Comparison of ENCODE assay signal across 11 cellular contexts in genomic region chr1:12169442-12170135, GRCh38. TPM values are rescaled to one million over a fixed set of nuclear protein-coding genes. Genes with fewer than 3 reads are reported as not detected.
A peak's percentile ranks its signal among the peaks of the same experiment; 100 is the strongest.
DNase-seq lines count a peak whose midpoint lies in the region; ATAC-seq and TF ChIP-seq lines count a peak whose summit lies in the region.
"Had no signal": no experiment of that assay in that cellular context is flagged by ENCODE, and none has a peak within 500 bp of the region (broad histone marks: within the 10 kb centered on the region; RNA-seq: fewer than 3 reads in every experiment).

No MANE protein-coding gene starts in this region.

- no peaks in the 10 kb centered on the region for H3K27me3 ChIP-seq in left lung
- H3K27me3 ChIP-seq in stomach, result peaks cover 0 to 7% (median 0%) of the 10 kb centered on the region in 3 donors

- H3K27ac ChIP-seq in left lung, result peak overlapping the region; percentile 5 to 94
- H3K27ac ChIP-seq in stomach, result peak overlapping the region; percentile 6 to 93 (median 88)
- H3K27ac ChIP-seq: foreskin keratinocyte had no signal

- intact Hi-C loops in activated CD8-positive, alpha-beta T cell treated with anti-CD3 and anti-CD28 coated beads for 36 hours (cut with micrococcal nuclease), result no loop called here
- intact Hi-C loops in left lung (cut with DNase I) (no loop called here), stomach (cut with DNase I; ENCODE audit: low total_unique reads) (no loop called here), mucosa of descending colon (cut with DNase I, micrococcal nuclease) (no loop called here)

- H3K36me3 ChIP-seq in left lung (peaks cover 0 to 11% of the 10 kb centered on the region in 2 donors), stomach (peaks cover 0 to 5% (median 0%) of the 10 kb centered on the region in 4 donors), mucosa of descending colon (ENCODE audit: low read depth) (no peaks in the 10 kb centered on the region)

- H3K36me3 Mint-ChIP-seq in activated T-cell treated with anti-CD3 and anti-CD28 coated beads, Interleukin-2, amount 50 U/mL, for 72 hours (ENCODE audit: insufficient read depth in 2 of 2), result peaks cover 20 to 22% of the 10 kb centered on the region in 2 donors
- peaks cover 58% of the 10 kb centered on the region for H3K36me3 Mint-ChIP-seq in activated CD8-positive, alpha-beta T cell treated with anti-CD3 and anti-CD28 coated beads for 36 hours (ENCODE audit: low read depth)

- no peak for DNase-seq in activated T-cell treated with anti-CD3 and anti-CD28 coated beads, Interleukin-2, amount 50 U/mL, for 72 hours
- no peak for DNase-seq in activated T-cell treated with anti-CD3 and anti-CD28 coated beads, Interleukin-2, amount 50 U/mL, for 48 hours
- no peak for DNase-seq in activated CD8-positive, alpha-beta T cell treated with anti-CD3 and anti-CD28 coated beads for 36 hours
- DNase-seq in left lung, result peak in 1 of 2 donors; percentile 55
- no peak for DNase-seq in stomach
- DNase-seq in H4 (ENCODE audit: low spot score), result no peak
- DNase-seq in GM10248 (ENCODE audit: extremely low spot score), result no peak
- DNase-seq in mucosa of descending colon, result no peak
- DNase-seq: activated CD4-positive, alpha-beta T cell treated with anti-CD3 and anti-CD28 coated beads, Interleukin-2, amount 50 U/mL, for 4 hours; amniotic stem cell; foreskin keratinocyte had no signal

- peaks cover 82% of the 10 kb centered on the region for H3K4me1 Mint-ChIP-seq in activated T-cell treated with anti-CD3 and anti-CD28 coated beads, Interleukin-2, amount 50 U/mL, for 72 hours (ENCODE audit: low read depth)
- peaks cover 62% of the 10 kb centered on the region for H3K4me1 Mint-ChIP-seq in activated CD8-positive, alpha-beta T cell treated with anti-CD3 and anti-CD28 coated beads for 36 hours (ENCODE audit: low read depth)

- no peak for TF ChIP-seq CTCF in activated CD8-positive, alpha-beta T cell treated with anti-CD3 and anti-CD28 coated beads for 36 hours (IDR thresholded peaks at IDR 0.05)
- TF ChIP-seq CTCF in left lung (IDR thresholded peaks at IDR 0.05) (no peak), stomach (IDR thresholded peaks at IDR 0.05) (no peak), GM10248 (IDR thresholded peaks at IDR 0.05; ENCODE audit: control extremely low read depth, extremely low read depth, low read depth, missing control alignments) (no peak), mucosa of descending colon (IDR thresholded peaks at IDR 0.05) (no peak)

- no peak overlapping the region for H3K27ac Mint-ChIP-seq in activated T-cell treated with anti-CD3 and anti-CD28 coated beads, Interleukin-2, amount 50 U/mL, for 72 hours
- H3K27ac Mint-ChIP-seq in activated CD8-positive, alpha-beta T cell treated with anti-CD3 and anti-CD28 coated beads for 36 hours, result peak overlapping the region; percentile 77

- peaks cover 4% of the 10 kb centered on the region in 2 donors for H3K9me3 Mint-ChIP-seq in activated T-cell treated with anti-CD3 and anti-CD28 coated beads, Interleukin-2, amount 50 U/mL, for 72 hours
- peaks cover 4% of the 10 kb centered on the region for H3K9me3 Mint-ChIP-seq in activated CD8-positive, alpha-beta T cell treated with anti-CD3 and anti-CD28 coated beads for 36 hours

- CTCF ChIA-PET in activated CD8-positive, alpha-beta T cell treated with anti-CD3 and anti-CD28 coated beads for 36 hours (lab: Charles Lee), result interaction anchor here (1.2 to 3.1 kb wide), 3 partner anchors 8 to 60 kb away, joined by 4 to 30 read pairs (median 10); partner anchors contain the start of gene VPS13D
- CTCF ChIA-PET in GM10248 (lab: Yijun Ruan, JAX), result interaction anchor here (1.1 to 2.5 kb wide), 3 partner anchors 17 to 45 kb away, joined by 3 to 8 read pairs (median 4); no protein-coding TSS in a partner anchor

- peak overlapping the region; percentile 71 to 98 for H3K4me3 Mint-ChIP-seq in activated T-cell treated with anti-CD3 and anti-CD28 coated beads, Interleukin-2, amount 50 U/mL, for 72 hours
- H3K4me3 Mint-ChIP-seq in activated CD8-positive, alpha-beta T cell treated with anti-CD3 and anti-CD28 coated beads for 36 hours, result peak overlapping the region; percentile 92

- 69 to 86% (median 77%) methylated on average over 5 to 8 of the region's 8 CpGs for WGBS in stomach, 5 donors

- TF ChIP-seq POLR2A in stomach (IDR thresholded peaks at IDR 0.05), result no peak

- H3K4me1 ChIP-seq in left lung (peaks cover 10 to 90% of the 10 kb centered on the region in 2 donors), stomach (peaks cover 21 to 83% (median 66%) of the 10 kb centered on the region in 4 donors), mucosa of descending colon (ENCODE audit: low read depth) (peaks cover 4% of the 10 kb centered on the region)
- H3K4me1 ChIP-seq: foreskin keratinocyte had no signal

- no peaks in the 10 kb centered on the region for H3K27me3 Mint-ChIP-seq in activated T-cell treated with anti-CD3 and anti-CD28 coated beads, Interleukin-2, amount 50 U/mL, for 72 hours (ENCODE audit: low read depth)
- no peaks in the 10 kb centered on the region for H3K27me3 Mint-ChIP-seq in activated CD8-positive, alpha-beta T cell treated with anti-CD3 and anti-CD28 coated beads for 36 hours

- H3K9me3 ChIP-seq in left lung (no peaks in the 10 kb centered on the region), stomach (no peaks in the 10 kb centered on the region), mucosa of descending colon (no peaks in the 10 kb centered on the region)

- TF ChIP-seq EP300 in stomach (IDR thresholded peaks at IDR 0.05), result no peak

- ATAC-seq in activated T-cell treated with anti-CD3 and anti-CD28 coated beads, Interleukin-2, amount 50 U/mL, for 72 hours (replicated peaks in 1 of 2), result no peak
- no peak for ATAC-seq in activated CD8-positive, alpha-beta T cell treated with anti-CD3 and anti-CD28 coated beads for 36 hours
- ATAC-seq in left lung (no peak), mucosa of descending colon (no peak)
- ATAC-seq: foreskin keratinocyte had no signal

- POLR2A ChIA-PET in activated CD8-positive, alpha-beta T cell treated with anti-CD3 and anti-CD28 coated beads for 36 hours (lab: Charles Lee), result interaction anchor here (1.1 to 5.8 kb wide), 5 partner anchors 8 to 262 kb away, joined by 3 to 57 read pairs (median 4); no protein-coding TSS in a partner anchor
- POLR2A ChIA-PET in GM10248 (lab: Yijun Ruan, JAX), result interaction anchor here (0.9 to 1.2 kb wide), 2 partner anchors 13 to 37 kb away, joined by 3 to 4 read pairs; no protein-coding TSS in a partner anchor

- H3K4me3 ChIP-seq in left lung, result peak overlapping the region in 1 of 2 donors; percentile 95
- peak overlapping the region in 2 of 4 donors; percentile 71 to 80 for H3K4me3 ChIP-seq in stomach
- no peak overlapping the region for H3K4me3 ChIP-seq in mucosa of descending colon

RNA-seq across cellular contexts. Expression of gene TNFRSF1B, which starts 2.8 kb away (rescaled TPM):
- 100 to 1,000 TPM in 1 of 2 donors, 10 to 100 TPM in 1; 95.4 to 130 TPM for total RNA-seq in activated T-cell treated with anti-CD3 and anti-CD28 coated beads, Interleukin-2, amount 50 U/mL, for 72 hours
- total RNA-seq in activated CD8-positive, alpha-beta T cell treated with anti-CD3 and anti-CD28 coated beads for 36 hours, result 100 to 1,000 TPM; 173 to 191 TPM
- total RNA-seq in left lung (100 to 1,000 TPM in 1 of 2 donors, 10 to 100 TPM in 1; 33.0 to 109 TPM), stomach (10 to 100 TPM in 4 of 5 donors, 1 to 10 TPM in 1; 7.1 to 24.3 (median 14.9) TPM), mucosa of descending colon (10 to 100 TPM; 20.3 to 39.3 (median 31.6) TPM)
- 1 to 10 TPM; 5.4 to 8.4 (median 7.8) TPM for polyA plus RNA-seq in stomach
- total RNA-seq in H4 (2014; rRNA removed; shearing (Covaris generic)), result 0.47 and 0.93 TPM in 2 replicates
